ENCODE assay signal across 26 cellular contexts in genomic region chr1:162728597-162728996, GRCh38.
"Had no signal": no experiment of that assay in that cellular context is flagged by ENCODE, and none has a peak within 500 bp of the region (broad histone marks: within the 10 kb centered on the region; RNA-seq: fewer than 3 reads in every experiment).

No MANE protein-coding gene starts in this region.

- DNase-seq: activated CD4-positive, alpha-beta memory T cell treated with anti-CD3 and anti-CD28 coated beads for 36 hours; activated CD4-positive, alpha-beta T cell treated with anti-CD3 and anti-CD28 coated beads, Interleukin-2, amount 10 ng/mL, durations not matched to agents 7 days and 5 days; activated CD4-positive, CD25-positive, alpha-beta regulatory T cell; activated CD8-positive, alpha-beta memory T cell treated with anti-CD3 and anti-CD28 coated beads for 24 hours; activated effector memory CD4-positive, alpha-beta T cell treated with anti-CD3 and anti-CD28 coated beads, Interleukin-2, amount 50 U/mL, for 16 hours; activated naive CD4-positive, alpha-beta T cell treated with Interleukin-2 at 50 U/mL for 16 hours; activated naive CD8-positive, alpha-beta T cell treated with anti-CD3 and anti-CD28 coated beads, Interleukin-2, amount 50 U/mL, for 24 hours; activated T-cell treated with anti-CD3 and anti-CD28 coated beads, Interleukin-2, amount 50 U/mL, for 4 hours; amniotic stem cell; body of pancreas; NCI-H1105; NCI-H1436; NCI-H1694 treated with DMSO at 0.1 percent for 48 hours; NCI-H2029 treated with DMSO at 0.1 percent for 48 hours; NCI-H345; NCI-H510A; NCI-H69; NK-92 treated with Interleukin-12 subunit alpha and Interleukin-12 subunit beta, amount 100 ng/mL, for 24 hours; Peyer's patch; Right ventricle myocardium superior; SJCRH30 had no signal

- H3K9ac ChIP-seq: KMS-11 had no signal

- H3K4me3 ChIP-seq: ascending aorta, body of pancreas, Peyer's patch, SJCRH30 had no signal

- H3K4me2 ChIP-seq: KMS-11 had no signal

- ATAC-seq: activated naive CD4-positive, alpha-beta T cell treated with anti-CD3 and anti-CD28 coated beads, Interleukin-2, amount 50 U/mL, for 72 hours; activated naive CD8-positive, alpha-beta T cell treated with anti-CD3 and anti-CD28 coated beads, Interleukin-2, amount 50 U/mL, for 24 hours; activated T-cell treated with anti-CD3 and anti-CD28 coated beads, Interleukin-2, amount 50 U/mL, for 4 hours; body of pancreas had no signal

- H3K9me3 ChIP-seq: ascending aorta, body of pancreas, Peyer's patch, SJCRH30 had no signal

- FAIRE-seq: bronchial epithelial cell had no signal

- H3K36me3 ChIP-seq: ascending aorta, Peyer's patch, SJCRH30 had no signal

- H3K27me3 ChIP-seq: ascending aorta, body of pancreas, Peyer's patch, SJCRH30 had no signal

- H3K27ac ChIP-seq: ascending aorta, body of pancreas, KMS-11, RWPE1, SJCRH30 had no signal

- H3K4me1 ChIP-seq: SJCRH30 had no signal
